Comparison of ENCODE assay signal across 37 cellular contexts in genomic region chr18:46886893-46887292, GRCh38.
"Had no signal": no experiment of that assay in that cellular context is flagged by ENCODE, and none has a peak within 500 bp of the region (broad histone marks: within the 10 kb centered on the region; RNA-seq: fewer than 3 reads in every experiment).

No MANE protein-coding gene starts in this region.

- ATAC-seq: activated CD4-positive, alpha-beta T cell treated with anti-CD3 and anti-CD28 coated beads for 36 hours; activated CD4-positive, CD25-positive, alpha-beta regulatory T cell treated with anti-CD3 and anti-CD28 coated beads, Interleukin-2, amount 50 U/mL, for 24 hours; activated CD8-positive, alpha-beta memory T cell treated with anti-CD3 and anti-CD28 coated beads, Interleukin-2, amount 10 ng/mL, durations not matched to agents 7 days and 5 days; activated CD8-positive, alpha-beta T cell treated with anti-CD3 and anti-CD28 coated beads, Interleukin-2, amount 10 ng/mL, durations not matched to agents 7 days and 5 days; activated naive CD4-positive, alpha-beta T cell treated with anti-CD3 and anti-CD28 coated beads, Interleukin-2, amount 50 U/mL, for 72 hours; activated T-cell treated with anti-CD3 and anti-CD28 coated beads, Interleukin-2, amount 50 U/mL, for 4 hours; activated T-cell treated with anti-CD3 and anti-CD28 coated beads, Interleukin-2, amount 50 U/mL, for 72 hours; activated T-helper 17 cell treated with anti-CD3 and anti-CD28 coated beads, Interleukin-2, amount 50 U/mL, for 72 hours; WTC11 had no signal

- H3K27ac ChIP-seq: adrenal gland, cardiac muscle cell, WERI-Rb-1 had no signal

- DNase-seq: activated CD4-positive, alpha-beta memory T cell treated with anti-CD3 and anti-CD28 coated beads, Interleukin-2, amount 10 ng/mL, durations not matched to agents 7 days and 5 days; activated CD4-positive, alpha-beta T cell treated with anti-CD3 and anti-CD28 coated beads for 1 hour; activated CD4-positive, alpha-beta T cell treated with anti-CD3 and anti-CD28 coated beads for 36 hours; activated CD4-positive, alpha-beta T cell treated with anti-CD3 and anti-CD28 coated beads for 48 hours; activated CD4-positive, alpha-beta T cell treated with anti-CD3 and anti-CD28 coated beads, Interleukin-2, amount 10 ng/mL, durations not matched to agents 7 days and 5 days; activated CD4-positive, alpha-beta T cell treated with anti-CD3 and anti-CD28 coated beads, Interleukin-2, amount 50 U/mL, for 48 hours; activated CD4-positive, CD25-positive, alpha-beta regulatory T cell; activated CD8-positive, alpha-beta memory T cell treated with anti-CD3 and anti-CD28 coated beads for 24 hours; activated CD8-positive, alpha-beta memory T cell treated with anti-CD3 and anti-CD28 coated beads, Interleukin-2, amount 10 ng/mL, durations not matched to agents 7 days and 5 days; activated CD8-positive, alpha-beta T cell treated with anti-CD3 and anti-CD28 coated beads, Interleukin-2, amount 10 ng/mL, durations not matched to agents 7 days and 5 days; activated effector memory CD4-positive, alpha-beta T cell treated with anti-CD3 and anti-CD28 coated beads, Interleukin-2, amount 50 U/mL, for 16 hours; activated gamma-delta T cell treated with Interleukin-2 at 50 U/mL for 16 hours; activated naive CD4-positive, alpha-beta T cell; activated naive CD4-positive, alpha-beta T cell treated with anti-CD3 and anti-CD28 coated beads for 36 hours; activated naive CD4-positive, alpha-beta T cell treated with anti-CD3 and anti-CD28 coated beads, Interleukin-2, amount 50 U/mL, for 16 hours; activated naive CD8-positive, alpha-beta T cell treated with anti-CD3 and anti-CD28 coated beads for 36 hours; activated T-cell treated with anti-CD3 and anti-CD28 coated beads for 4 hours; activated T-cell treated with anti-CD3 and anti-CD28 coated beads, Interleukin-2, amount 50 U/mL, for 1 hour; activated T-cell treated with anti-CD3 and anti-CD28 coated beads, Interleukin-2, amount 50 U/mL, for 4 hours; activated T-cell treated with anti-CD3 and anti-CD28 coated beads, Interleukin-2, amount 50 U/mL, for 72 hours; adrenal gland; amniotic stem cell; aorta; caudate nucleus; cerebellar nuclear complex; T-helper 1 cell; T-helper 2 cell; T-helper 9 cell; WERI-Rb-1 had no signal

- FAIRE-seq: astrocyte, bronchial epithelial cell, TTC549 had no signal

- H3K4me3 ChIP-seq: adrenal gland, cardiac muscle cell had no signal

- H3K27me3 ChIP-seq: adrenal gland, cardiac muscle cell had no signal
